ENCODE assay signal across 9 cellular contexts in genomic region chr16:47037396-47037745, GRCh38.
DNase-seq lines count a peak whose midpoint lies in the region; ATAC-seq and TF ChIP-seq lines count a peak whose summit lies in the region.
"Had no signal": no experiment of that assay in that cellular context is flagged by ENCODE, and none has a peak within 500 bp of the region (broad histone marks: within the 10 kb centered on the region; RNA-seq: fewer than 3 reads in every experiment).

No MANE protein-coding gene starts in this region.

- H3K9me3 ChIP-seq in SK-N-SH = no peaks in the 10 kb centered on the region

- no peaks in the 10 kb centered on the region for H3K27me3 ChIP-seq in SK-N-SH (ENCODE audit: insufficient read depth)

- H3K9ac ChIP-seq in SK-N-SH = peak overlapping the region; percentile 71

- peak overlapping the region; percentile 96 for H3K4me2 ChIP-seq in SK-N-SH

- H3K4me1 Mint-ChIP-seq in chondrocyte (ENCODE audit: low read depth) = no peaks in the 10 kb centered on the region

- no peak for TF ChIP-seq RAD21 in SK-N-SH (IDR thresholded peaks at IDR 0.05; ENCODE audit: low read length)

- TF ChIP-seq CTCF in SK-N-SH (IDR thresholded peaks at IDR 0.05) = no peak
- TF ChIP-seq CTCF in chondrocyte (IDR thresholded peaks at IDR 0.05) = no peak

- H3K9me3 Mint-ChIP-seq in chondrocyte (ENCODE audit: low read depth) = no peaks in the 10 kb centered on the region

- peak; percentile 63 for DNase-seq in DMS 273 (lab: John Stamatoyannopoulos, UW; ENCODE audit: unreplicated experiment)
- DNase-seq in DMS 273 treated with DMSO at 0.1 percent for 48 hours (lab: John Stamatoyannopoulos, UW) = no peak
- no peak for DNase-seq in SK-N-SH
- no peak for DNase-seq in chondrocyte (ENCODE audit: low spot score)
- DNase-seq in medulla oblongata (ENCODE audit: extremely low spot score) = peak; percentile 13
- DNase-seq in stimulated activated naive CD8-positive, alpha-beta T cell treated with anti-CD3 and anti-CD28 coated beads, Interleukin-15, Interleukin-2, amounts not matched to agents 100 U/mL and 50 U/mL, for 24 hours = peak; percentile 49
- no peak for DNase-seq in UCSD-AML1 (lab: John Stamatoyannopoulos, UW; ENCODE audit: unreplicated experiment)

- no peaks in the 10 kb centered on the region for H3K4me1 ChIP-seq in SK-N-SH (ENCODE audit: control insufficient read depth in 1 of 2, insufficient read depth in 2 of 2, low read depth in 1 of 2, low read length in 1 of 2)

- no peak for TF ChIP-seq EP300 in SK-N-SH (IDR thresholded peaks at IDR 0.05; ENCODE audit: borderline replicate concordance in 1 of 2, low read depth in 1 of 2, low read length in 1 of 2)

- H3K27me3 Mint-ChIP-seq in chondrocyte (ENCODE audit: low read depth) = no peaks in the 10 kb centered on the region

- no peaks in the 10 kb centered on the region for H4K20me1 ChIP-seq in SK-N-SH (ENCODE audit: insufficient read depth)

- H3K4me3 ChIP-seq in SK-N-SH (ENCODE audit: low read depth in 2 of 2, low read length in 1 of 2) = peak overlapping the region; percentile 63 to 73

- no peaks in the 10 kb centered on the region for H3K9me2 ChIP-seq in SK-N-SH

- no peak overlapping the region for H3K27ac ChIP-seq in SK-N-SH (ENCODE audit: low read depth in 2 of 2, low read length in 1 of 2)
- H3K27ac ChIP-seq: 22Rv1 had no signal

- no peak overlapping the region for H3K27ac Mint-ChIP-seq in chondrocyte (ENCODE audit: unreplicated experiment)

- no peaks in the 10 kb centered on the region for H3K36me3 ChIP-seq in SK-N-SH (replicated peaks in 1 of 2; ENCODE audit: control insufficient read depth in 1 of 2, insufficient read depth in 2 of 2, low read length in 1 of 2)

- CTCF ChIA-PET in SK-N-SH (lab: Yijun Ruan, JAX) = interaction anchor here (0.6 to 4.4 kb wide), 58 partner anchors 9 to 1135 kb away, joined by 3 to 53 read pairs (median 4); partner anchors contain the start of gene NETO2

- WGBS in SK-N-SH (ENCODE audit: low lambda C conversion rate) = 26% methylated on average over 17 of the region's 24 CpGs

- POLR2A ChIA-PET in SK-N-SH (lab: Yijun Ruan, JAX) = interaction anchor here (0.6 to 1.7 kb wide), 2 partner anchors 64 to 81 kb away, joined by 3 to 4 read pairs; partner anchors contain the start of gene DNAJA2

- H3K79me2 ChIP-seq in SK-N-SH (ENCODE audit: insufficient read depth) = no peaks in the 10 kb centered on the region

- peak; percentile 6 for ATAC-seq in HG02970 (IDR thresholded peaks at IDR 0.05; ENCODE audit: low FRiP score, unreplicated experiment)
- ATAC-seq in stimulated activated naive CD8-positive, alpha-beta T cell treated with anti-CD3 and anti-CD28 coated beads, Interleukin-15, Interleukin-2, amounts not matched to agents 100 U/mL and 50 U/mL, for 24 hours = peak; percentile 47

- peak overlapping the region; percentile 91 for H2AFZ ChIP-seq in SK-N-SH (ENCODE audit: low read depth)

- no peaks in the 10 kb centered on the region for H3F3A ChIP-seq in SK-N-SH (replicated peaks; ENCODE audit: insufficient read depth)

- H3K36me3 Mint-ChIP-seq in chondrocyte (ENCODE audit: low read depth) = no peaks in the 10 kb centered on the region

- H3K4me3 Mint-ChIP-seq in chondrocyte (ENCODE audit: unreplicated experiment) = peak overlapping the region; percentile 79

TF ChIP-seq in SK-N-SH, 30 proteins besides CTCF, POLR2A, EP300 and RAD21:
- no peak for TF ChIP-seq FOXM1 (IDR thresholded peaks at IDR 0.05; ENCODE audit: low read depth)
- TF ChIP-seq TCF12 (IDR thresholded peaks at IDR 0.05) = no peak
- no peak for TF ChIP-seq REST (IDR thresholded peaks at IDR 0.05; ENCODE audit: low read depth, low read length)
- no peak for TF ChIP-seq RCOR1 (IDR thresholded peaks at IDR 0.05; ENCODE audit: low read length)
- no peak for TF ChIP-seq TEAD4 (IDR thresholded peaks at IDR 0.05; ENCODE audit: borderline replicate concordance, insufficient read depth)
- no peak for TF ChIP-seq NFIC (IDR thresholded peaks at IDR 0.05; ENCODE audit: borderline replicate concordance)
- no peak for TF ChIP-seq JUND (IDR thresholded peaks at IDR 0.05)
- TF ChIP-seq IRF3 (IDR thresholded peaks at IDR 0.05; ENCODE audit: low read depth, low read length) = no peak
- no peak for TF ChIP-seq FOXJ3 (CRISPR knock-in tag; IDR thresholded peaks at IDR 0.05)

Comparison
In these comparisons a context has a peak if more than half of its experiments do, and no peak if none do; other contexts are left out.
1. DNase-seq: peak in DMS 273 (single experiment), medulla oblongata (single experiment) and stimulated activated naive CD8-positive, alpha-beta T cell treated with anti-CD3 and anti-CD28 coated beads, Interleukin-15, Interleukin-2, amounts not matched to agents 100 U/mL and 50 U/mL, for 24 hours (single experiment); none in DMS 273 treated with DMSO at 0.1 percent for 48 hours (single experiment), SK-N-SH (single experiment), chondrocyte (single experiment) and UCSD-AML1 (single experiment).